ENCODE assay signal across 1 cellular context in genomic region chr19:393560-393959, GRCh38. TPM values are rescaled to one million over a fixed set of nuclear protein-coding genes. Genes with fewer than 3 reads are reported as not detected.
"Had no signal": no experiment of that assay in that cellular context is flagged by ENCODE, and none has a peak within 500 bp of the region (broad histone marks: within the 10 kb centered on the region; RNA-seq: fewer than 3 reads in every experiment).

No MANE protein-coding gene starts in this region.

RNA-seq across cellular contexts. Expression of gene C2CD4C, which starts 15.4 kb away (rescaled TPM):
- polyA plus RNA-seq: aorta had no signal
